9 cellular contexts compared by ENCODE assay signal in genomic region chrX:12999422-12999821, GRCh38. TPM values are rescaled to one million over a fixed set of nuclear protein-coding genes. Genes with fewer than 3 reads are reported as not detected.
DNase-seq lines count a peak whose midpoint lies in the region; ATAC-seq and TF ChIP-seq lines count a peak whose summit lies in the region.
"Had no signal": no experiment of that assay in that cellular context is flagged by ENCODE, and none has a peak within 500 bp of the region (broad histone marks: within the 10 kb centered on the region; RNA-seq: fewer than 3 reads in every experiment).

No MANE protein-coding gene starts in this region.

- intact Hi-C loops in activated T-helper 1 cell treated with anti-CD3 and anti-CD28 coated beads, Interleukin-12 subunit alpha, Interleukin-12 subunit beta, Interleukin-2, Interleukin-4 antibody, amounts not matched to agents 30 ng/mL and 10 ng/mL and 1 ng/mL, durations not matched to agents 14 hours and 24 hours and 36 hours (cut with micrococcal nuclease): loop anchor here (1.0 to 5.0 kb wide), 8 partner anchors 13 to 488 kb away; no protein-coding TSS in a partner anchor
- intact Hi-C loops in tibial artery (cut with DNase I; ENCODE audit: low total_unique reads): no loop called here
- intact Hi-C loops in posterior cingulate gyrus (cut with DNase I): no loop called here

- no peaks in the 10 kb centered on the region for H3F3A ChIP-seq in smooth muscle cell (ENCODE audit: low read depth)

- peak; percentile 49 for TF ChIP-seq POLR2A in GM18951 (IDR thresholded peaks at IDR 0.05; ENCODE audit: extremely low read depth, insufficient read depth, insufficient read length)

- peaks cover 59% of the 10 kb centered on the region for H3K4me1 Mint-ChIP-seq in activated T-helper 1 cell treated with anti-CD3 and anti-CD28 coated beads, Interleukin-12 subunit alpha, Interleukin-12 subunit beta, Interleukin-2, Interleukin-4 antibody, amounts not matched to agents 30 ng/mL and 10 ng/mL and 1 ng/mL, durations not matched to agents 14 hours and 24 hours and 36 hours (ENCODE audit: low read depth)

- peak; percentile 51 for DNase-seq in activated T-helper 1 cell treated with anti-CD3 and anti-CD28 coated beads, Interleukin-12 subunit alpha, Interleukin-12 subunit beta, Interleukin-2, Interleukin-4 antibody, amounts not matched to agents 30 ng/mL and 10 ng/mL and 1 ng/mL, durations not matched to agents 14 hours and 24 hours and 36 hours (ENCODE audit: low spot score)
- DNase-seq in smooth muscle cell (lab: John Stamatoyannopoulos, UW; ENCODE audit: unreplicated experiment) (no peak), tibial artery (no peak), posterior cingulate gyrus (no peak), amniotic stem cell (lab: John Stamatoyannopoulos, UW) (no peak)

- in situ Hi-C loops in GM18951 (cut with MboI; ENCODE audit: low sequenced_read_pairs, unreplicated experiment): no loop called here

- no peak overlapping the region for H3K9ac ChIP-seq in smooth muscle cell (ENCODE audit: low read depth)

- H3K9me3 ChIP-seq in smooth muscle cell (replicated peaks; ENCODE audit: low read depth): no peaks in the 10 kb centered on the region
- no peaks in the 10 kb centered on the region for H3K9me3 ChIP-seq in tibial artery

- no peaks in the 10 kb centered on the region for H3K27me3 Mint-ChIP-seq in activated T-helper 1 cell treated with anti-CD3 and anti-CD28 coated beads, Interleukin-12 subunit alpha, Interleukin-12 subunit beta, Interleukin-2, Interleukin-4 antibody, amounts not matched to agents 30 ng/mL and 10 ng/mL and 1 ng/mL, durations not matched to agents 14 hours and 24 hours and 36 hours (ENCODE audit: insufficient read depth)

- H3K4me1 ChIP-seq in smooth muscle cell (ENCODE audit: low read depth) (peaks cover 8% of the 10 kb centered on the region), tibial artery (no peaks in the 10 kb centered on the region)

- peak overlapping the region; percentile 46 for H2AFZ ChIP-seq in smooth muscle cell (ENCODE audit: low read depth)

- peak overlapping the region; percentile 98 for H3K27ac Mint-ChIP-seq in activated T-helper 1 cell treated with anti-CD3 and anti-CD28 coated beads, Interleukin-12 subunit alpha, Interleukin-12 subunit beta, Interleukin-2, Interleukin-4 antibody, amounts not matched to agents 30 ng/mL and 10 ng/mL and 1 ng/mL, durations not matched to agents 14 hours and 24 hours and 36 hours

- ATAC-seq in HG03108 (IDR thresholded peaks at IDR 0.05; ENCODE audit: unreplicated experiment): peak; percentile 49

- no peaks in the 10 kb centered on the region for H3K79me2 ChIP-seq in smooth muscle cell (ENCODE audit: low read depth)

- H3K36me3 ChIP-seq in smooth muscle cell (ENCODE audit: low read depth) (no peaks in the 10 kb centered on the region), tibial artery (no peaks in the 10 kb centered on the region)

- H3K27ac ChIP-seq in smooth muscle cell (ENCODE audit: low read depth) (no peak overlapping the region), tibial artery (no peak overlapping the region)
- H3K27ac ChIP-seq: SK-N-MC had no signal

- H3K4me3 ChIP-seq in smooth muscle cell: no peak overlapping the region
- no peak overlapping the region for H3K4me3 ChIP-seq in tibial artery

- no peaks in the 10 kb centered on the region for H3K9me3 Mint-ChIP-seq in activated T-helper 1 cell treated with anti-CD3 and anti-CD28 coated beads, Interleukin-12 subunit alpha, Interleukin-12 subunit beta, Interleukin-2, Interleukin-4 antibody, amounts not matched to agents 30 ng/mL and 10 ng/mL and 1 ng/mL, durations not matched to agents 14 hours and 24 hours and 36 hours

- H4K20me1 ChIP-seq in smooth muscle cell (ENCODE audit: low read depth): no peaks in the 10 kb centered on the region

- 64% methylated on average over 9 of the region's 9 CpGs for WGBS in smooth muscle cell (ENCODE audit: low lambda C conversion rate)

- no peaks in the 10 kb centered on the region for H3K36me3 Mint-ChIP-seq in activated T-helper 1 cell treated with anti-CD3 and anti-CD28 coated beads, Interleukin-12 subunit alpha, Interleukin-12 subunit beta, Interleukin-2, Interleukin-4 antibody, amounts not matched to agents 30 ng/mL and 10 ng/mL and 1 ng/mL, durations not matched to agents 14 hours and 24 hours and 36 hours (ENCODE audit: low read depth)

- no peaks in the 10 kb centered on the region for H3K27me3 ChIP-seq in smooth muscle cell (ENCODE audit: low read depth)
- no peaks in the 10 kb centered on the region for H3K27me3 ChIP-seq in tibial artery

- H3K4me2 ChIP-seq in smooth muscle cell: no peak overlapping the region

- H3K4me3 Mint-ChIP-seq in activated T-helper 1 cell treated with anti-CD3 and anti-CD28 coated beads, Interleukin-12 subunit alpha, Interleukin-12 subunit beta, Interleukin-2, Interleukin-4 antibody, amounts not matched to agents 30 ng/mL and 10 ng/mL and 1 ng/mL, durations not matched to agents 14 hours and 24 hours and 36 hours: peak overlapping the region; percentile 63

- no peak for TF ChIP-seq CTCF in smooth muscle cell (IDR thresholded peaks at IDR 0.05; ENCODE audit: borderline replicate concordance, insufficient read depth, poor library complexity, severe bottlenecking)
- no peak for TF ChIP-seq CTCF in tibial artery (IDR thresholded peaks at IDR 0.05)

RNA-seq across cellular contexts. Expression of gene TMSB4X, which starts 24.5 kb away (rescaled TPM):
- 6,544 and 6,612 TPM in 2 replicates for total RNA-seq in activated T-helper 1 cell treated with anti-CD3 and anti-CD28 coated beads, Interleukin-12 subunit alpha, Interleukin-12 subunit beta, Interleukin-2, Interleukin-4 antibody, amounts not matched to agents 30 ng/mL and 10 ng/mL and 1 ng/mL, durations not matched to agents 14 hours and 24 hours and 36 hours
- total RNA-seq in smooth muscle cell: 9,386 and 9,721 TPM in 2 replicates
- polyA plus RNA-seq in smooth muscle cell: 11,762 and 12,637 TPM in 2 replicates

RNA-seq across cellular contexts. Expression of gene FAM9C, which starts 45.0 kb away (rescaled TPM):
- total RNA-seq in activated T-helper 1 cell treated with anti-CD3 and anti-CD28 coated beads, Interleukin-12 subunit alpha, Interleukin-12 subunit beta, Interleukin-2, Interleukin-4 antibody, amounts not matched to agents 30 ng/mL and 10 ng/mL and 1 ng/mL, durations not matched to agents 14 hours and 24 hours and 36 hours: 0.05 TPM in 2 replicates
- total RNA-seq in smooth muscle cell: not detected in 2 replicates
- not detected in 2 replicates for polyA plus RNA-seq in smooth muscle cell
- total RNA-seq: kidney epithelial cell had no signal
